1 cellular context compared by ENCODE assay signal in the genomic region with DNA sequence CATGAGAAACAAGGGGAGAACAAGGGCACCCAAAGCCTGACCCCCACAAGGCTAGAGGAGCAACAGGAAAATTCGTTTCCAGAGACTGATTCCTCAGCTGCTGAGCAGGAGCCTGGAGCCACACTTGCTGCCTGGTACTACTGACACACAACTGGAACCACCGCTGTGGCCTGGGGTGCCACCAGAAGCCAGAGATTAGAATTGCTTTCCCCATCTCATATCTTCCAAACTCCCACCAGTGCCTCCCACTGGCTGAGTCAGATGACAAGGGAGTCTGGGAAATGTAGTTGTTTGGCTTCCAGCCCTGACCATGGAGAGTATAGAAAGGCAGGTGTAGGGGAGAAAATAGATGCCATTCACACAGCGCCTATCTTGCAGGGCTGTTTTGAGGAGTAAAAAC.
TF ChIP-seq lines count a peak whose summit lies in the region.

No MANE protein-coding gene starts in this region.

TF ChIP-seq in HEK293, 187 proteins besides CTCF, POLR2A, EP300 and RAD21 (continued from another document):
- TF ChIP-seq, protein P1, sequence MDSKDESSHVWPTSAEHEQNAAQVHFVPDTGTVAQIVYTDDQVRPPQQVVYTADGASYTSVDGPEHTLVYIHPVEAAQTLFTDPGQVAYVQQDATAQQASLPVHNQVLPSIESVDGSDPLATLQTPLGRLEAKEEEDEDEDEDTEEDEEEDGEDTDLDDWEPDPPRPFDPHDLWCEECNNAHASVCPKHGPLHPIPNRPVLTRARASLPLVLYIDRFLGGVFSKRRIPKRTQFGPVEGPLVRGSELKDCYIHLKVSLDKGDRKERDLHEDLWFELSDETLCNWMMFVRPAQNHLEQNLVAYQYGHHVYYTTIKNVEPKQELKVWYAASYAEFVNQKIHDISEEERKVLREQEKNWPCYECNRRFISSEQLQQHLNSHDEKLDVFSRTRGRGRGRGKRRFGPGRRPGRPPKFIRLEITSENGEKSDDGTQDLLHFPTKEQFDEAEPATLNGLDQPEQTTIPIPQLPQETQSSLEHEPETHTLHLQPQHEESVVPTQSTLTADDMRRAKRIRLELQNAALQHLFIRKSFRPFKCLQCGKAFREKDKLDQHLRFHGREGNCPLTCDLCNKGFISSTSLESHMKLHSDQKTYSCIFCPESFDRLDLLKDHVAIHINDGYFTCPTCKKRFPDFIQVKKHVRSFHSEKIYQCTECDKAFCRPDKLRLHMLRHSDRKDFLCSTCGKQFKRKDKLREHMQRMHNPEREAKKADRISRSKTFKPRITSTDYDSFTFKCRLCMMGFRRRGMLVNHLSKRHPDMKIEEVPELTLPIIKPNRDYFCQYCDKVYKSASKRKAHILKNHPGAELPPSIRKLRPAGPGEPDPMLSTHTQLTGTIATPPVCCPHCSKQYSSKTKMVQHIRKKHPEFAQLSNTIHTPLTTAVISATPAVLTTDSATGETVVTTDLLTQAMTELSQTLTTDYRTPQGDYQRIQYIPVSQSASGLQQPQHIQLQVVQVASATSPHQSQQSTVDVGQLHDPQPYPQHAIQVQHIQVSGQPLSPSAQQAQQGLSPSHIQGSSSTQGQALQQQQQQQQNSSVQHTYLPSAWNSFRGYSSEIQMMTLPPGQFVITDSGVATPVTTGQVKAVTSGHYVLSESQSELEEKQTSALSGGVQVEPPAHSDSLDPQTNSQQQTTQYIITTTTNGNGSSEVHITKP (tag by site-specific recombination; IDR thresholded peaks at IDR 0.05): peak; percentile 78
- TF ChIP-seq, protein P2, sequence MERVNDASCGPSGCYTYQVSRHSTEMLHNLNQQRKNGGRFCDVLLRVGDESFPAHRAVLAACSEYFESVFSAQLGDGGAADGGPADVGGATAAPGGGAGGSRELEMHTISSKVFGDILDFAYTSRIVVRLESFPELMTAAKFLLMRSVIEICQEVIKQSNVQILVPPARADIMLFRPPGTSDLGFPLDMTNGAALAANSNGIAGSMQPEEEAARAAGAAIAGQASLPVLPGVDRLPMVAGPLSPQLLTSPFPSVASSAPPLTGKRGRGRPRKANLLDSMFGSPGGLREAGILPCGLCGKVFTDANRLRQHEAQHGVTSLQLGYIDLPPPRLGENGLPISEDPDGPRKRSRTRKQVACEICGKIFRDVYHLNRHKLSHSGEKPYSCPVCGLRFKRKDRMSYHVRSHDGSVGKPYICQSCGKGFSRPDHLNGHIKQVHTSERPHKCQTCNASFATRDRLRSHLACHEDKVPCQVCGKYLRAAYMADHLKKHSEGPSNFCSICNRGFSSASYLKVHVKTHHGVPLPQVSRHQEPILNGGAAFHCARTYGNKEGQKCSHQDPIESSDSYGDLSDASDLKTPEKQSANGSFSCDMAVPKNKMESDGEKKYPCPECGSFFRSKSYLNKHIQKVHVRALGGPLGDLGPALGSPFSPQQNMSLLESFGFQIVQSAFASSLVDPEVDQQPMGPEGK (tag by site-specific recombination; IDR thresholded peaks at IDR 0.05): no peak
- TF ChIP-seq ZIC2 (tag by site-specific recombination; IDR thresholded peaks at IDR 0.05) (peak; percentile 23; the same call in 1 of the 2 replicates), ZNF37A (tag by site-specific recombination; IDR thresholded peaks at IDR 0.05) (no peak), SP3 (tag by site-specific recombination; IDR thresholded peaks at IDR 0.05) (peak; percentile 43; the same call in 1 of the 2 replicates), KLF7 (tag by site-specific recombination; IDR thresholded peaks at IDR 0.05; ENCODE audit: borderline replicate concordance) (no peak), ZBTB17 (tag by site-specific recombination; IDR thresholded peaks at IDR 0.05) (peak; percentile 89), ZNF76 (tag by site-specific recombination; IDR thresholded peaks at IDR 0.05; ENCODE audit: borderline replicate concordance, low read depth) (peak; percentile 40; the same call in 1 of the 2 replicates), WT1 (tag by site-specific recombination; IDR thresholded peaks at IDR 0.05) (no peak)
